26 cellular contexts compared by ENCODE assay signal in the genomic region with DNA sequence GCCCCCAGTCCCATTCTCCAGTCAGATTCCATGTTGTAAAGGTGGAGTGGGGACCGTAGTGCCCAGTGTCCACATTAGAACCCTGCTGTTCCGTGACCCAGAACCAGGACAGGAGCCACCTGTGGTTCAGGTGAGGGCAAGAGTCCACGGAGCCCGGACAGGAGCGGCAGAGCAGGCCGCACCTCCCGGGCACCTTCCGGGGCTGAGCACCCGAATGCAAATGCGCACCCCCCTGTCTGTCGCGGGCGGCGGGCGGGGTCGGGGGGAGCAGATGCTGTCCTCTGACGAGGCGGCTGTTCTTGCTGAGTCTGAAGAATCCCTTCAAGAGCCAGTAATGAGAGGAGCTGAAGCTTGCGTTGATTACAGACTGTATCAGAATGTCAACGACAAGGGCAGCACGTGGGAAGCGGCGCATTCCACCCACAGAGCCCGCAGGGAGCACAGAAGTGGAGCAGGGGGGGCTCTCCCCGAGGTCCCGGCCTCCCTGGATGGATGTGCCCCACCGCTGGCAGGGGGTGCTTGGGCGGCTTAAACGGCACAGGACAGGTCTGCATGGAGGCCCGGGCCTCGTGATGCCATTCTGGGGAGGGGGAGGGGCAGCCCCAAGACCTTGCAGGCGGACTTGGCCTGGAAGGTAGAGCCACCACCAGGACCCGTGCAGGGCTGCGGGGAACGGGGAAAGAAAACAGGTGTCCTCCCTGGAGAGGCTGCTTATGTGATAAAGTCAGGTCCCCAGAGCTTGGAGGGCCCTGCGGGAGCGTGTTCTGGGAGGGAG.
"Had no signal": no experiment of that assay in that cellular context is flagged by ENCODE, and none has a peak within 500 bp of the region (broad histone marks: within the 10 kb centered on the region; RNA-seq: fewer than 3 reads in every experiment).

No MANE protein-coding gene starts in this region.

- H3K4me1 ChIP-seq: heart left ventricle, left lung, lower lobe of right lung, psoas muscle, spleen, stomach had no signal

- ATAC-seq: heart left ventricle; left lung; lower lobe of right lung; psoas muscle; sciatic nerve; stimulated activated memory B cell treated with anti-CD40 and anti-IgM and Interleukin-4, amounts not matched to agents 10 μg/mL and 1 μg/mL and 100 μg/mL, for 72 hours had no signal

- H3K9me3 ChIP-seq: lower lobe of right lung, psoas muscle, thoracic aorta had no signal

- DNase-seq: dermis blood vessel endothelial cell; effector CD4-positive, alpha-beta T cell; heart left ventricle; hippocampal formation; kidney glomerular epithelial cell; left lung; lower lobe of right lung; mesenchymal stem cell; midbrain; psoas muscle; retina; spleen; stimulated activated CD4-positive, alpha-beta T cell treated with anti-CD3 and anti-CD28 coated beads, Interleukin-15, amount 100 ng/mL, for 24 hours; stimulated activated CD4-positive, alpha-beta T cell treated with anti-CD3 and anti-CD28 coated beads, Interleukin-1b, Interleukin-23, amount 100 ng/mL, for 48 hours; stimulated activated CD4-positive, alpha-beta T cell treated with anti-CD3 and anti-CD28 coated beads, Interleukin-4, amount 100 ng/mL, for 24 hours; stomach; substantia nigra; trophoblast cell had no signal

- H3K27ac ChIP-seq: heart left ventricle, left lung, lower lobe of right lung, psoas muscle, spleen, stomach, thoracic aorta had no signal

- H3K4me1 Mint-ChIP-seq: central memory CD8-positive, alpha-beta T cell; stimulated activated memory B cell treated with anti-CD40 and anti-IgM and Interleukin-4, amounts not matched to agents 10 μg/mL and 1 μg/mL and 100 μg/mL, for 72 hours had no signal

- H3K27me3 ChIP-seq: heart left ventricle, left lung, spleen, stomach had no signal

- H3K36me3 Mint-ChIP-seq: natural killer cell treated with Interleukin-12 subunit alpha and Interleukin-12 subunit beta and Interleukin-15 and Interleukin-18, amount 100 ng/mL, for 72 hours; stimulated activated memory B cell treated with anti-CD40 and anti-IgM and Interleukin-4, amounts not matched to agents 10 μg/mL and 1 μg/mL and 100 μg/mL, for 72 hours had no signal

- H3K27ac Mint-ChIP-seq: natural killer cell treated with Interleukin-12 subunit alpha and Interleukin-12 subunit beta and Interleukin-15 and Interleukin-18, amount 100 ng/mL, for 72 hours; stimulated activated memory B cell treated with anti-CD40 and anti-IgM and Interleukin-4, amounts not matched to agents 10 μg/mL and 1 μg/mL and 100 μg/mL, for 72 hours had no signal

- FAIRE-seq: colon, frontal cortex, urothelium cell line had no signal

- H3K27me3 Mint-ChIP-seq: central memory CD8-positive, alpha-beta T cell; natural killer cell treated with Interleukin-12 subunit alpha and Interleukin-12 subunit beta and Interleukin-15 and Interleukin-18, amount 100 ng/mL, for 72 hours; stimulated activated memory B cell treated with anti-CD40 and anti-IgM and Interleukin-4, amounts not matched to agents 10 μg/mL and 1 μg/mL and 100 μg/mL, for 72 hours had no signal

- H3K36me3 ChIP-seq: heart left ventricle, left lung, lower lobe of right lung, spleen, stomach, thoracic aorta had no signal

- H3K4me3 Mint-ChIP-seq: central memory CD8-positive, alpha-beta T cell; natural killer cell treated with Interleukin-12 subunit alpha and Interleukin-12 subunit beta and Interleukin-15 and Interleukin-18, amount 100 ng/mL, for 72 hours; stimulated activated memory B cell treated with anti-CD40 and anti-IgM and Interleukin-4, amounts not matched to agents 10 μg/mL and 1 μg/mL and 100 μg/mL, for 72 hours had no signal

- H3K4me3 ChIP-seq: heart left ventricle, left lung, lower lobe of right lung, psoas muscle, spleen, stomach, thoracic aorta had no signal
